17 cellular contexts compared by ENCODE assay signal in genomic region chr3:16724487-16724886, GRCh38.
DNase-seq lines count a peak whose midpoint lies in the region; ATAC-seq and TF ChIP-seq lines count a peak whose summit lies in the region.
"Had no signal": no experiment of that assay in that cellular context is flagged by ENCODE, and none has a peak within 500 bp of the region (broad histone marks: within the 10 kb centered on the region; RNA-seq: fewer than 3 reads in every experiment).

No MANE protein-coding gene starts in this region.

- H3K9me3 Mint-ChIP-seq in brain (peaks cover 3 to 16% (median 5%) of the 10 kb centered on the region in 5 experiments), neural progenitor cell (peaks cover 4% of the 10 kb centered on the region), CD14-positive monocyte (peaks cover 2 to 30% (median 13%) of the 10 kb centered on the region in 7 donors)

- no peaks in the 10 kb centered on the region for H3F3A ChIP-seq in neural progenitor cell (ENCODE audit: low read depth)

- H3K27ac Mint-ChIP-seq in brain = peak overlapping the region in 3 of 5 experiments; percentile 6 to 62 (median 41)
- no peak overlapping the region for H3K27ac Mint-ChIP-seq in neural progenitor cell
- H3K27ac Mint-ChIP-seq in CD14-positive monocyte = no peak overlapping the region
- H3K27ac Mint-ChIP-seq: B cell; CD4-positive, CD25-positive, alpha-beta regulatory T cell had no signal

- TF ChIP-seq CTCF in brain (conservative IDR thresholded peaks at IDR 0.05) (no peak), heart left ventricle (IDR thresholded peaks at IDR 0.05) (no peak), neural progenitor cell (IDR thresholded peaks at IDR 0.05) (no peak), CD14-positive monocyte (IDR thresholded peaks at IDR 0.05) (no peak)

- H3K4me1 ChIP-seq in heart left ventricle (peaks cover 0 to 14% (median 0%) of the 10 kb centered on the region in 12 donors), neural progenitor cell (peaks cover 13% of the 10 kb centered on the region)
- H3K4me1 ChIP-seq in effector memory CD4-positive, alpha-beta T cell (ENCODE audit: control insufficient read depth, insufficient read depth, low read length, poor library complexity, severe bottlenecking) = no peaks in the 10 kb centered on the region
- H3K4me1 ChIP-seq: Caco-2 had no signal

- TF ChIP-seq POLR2A in heart left ventricle (IDR thresholded peaks at IDR 0.05) = no peak

- H3K4me3 Mint-ChIP-seq in brain (no peak overlapping the region), neural progenitor cell (no peak overlapping the region), CD14-positive monocyte (no peak overlapping the region)
- H3K4me3 Mint-ChIP-seq: B cell; CD4-positive, CD25-positive, alpha-beta regulatory T cell had no signal

- peak overlapping the region; percentile 66 for H2AFZ ChIP-seq in neural progenitor cell (replicated peaks)
- H2AFZ ChIP-seq: GM23248 had no signal

- peaks cover 4% of the 10 kb centered on the region for H3K27me3 Mint-ChIP-seq in brain
- no peaks in the 10 kb centered on the region for H3K27me3 Mint-ChIP-seq in neural progenitor cell (ENCODE audit: insufficient read depth, low read depth)
- no peaks in the 10 kb centered on the region for H3K27me3 Mint-ChIP-seq in CD14-positive monocyte (ENCODE audit: low read depth in 3 of 3)

- H3K9ac ChIP-seq in neural progenitor cell = no peak overlapping the region
- H3K9ac ChIP-seq: GM23248 had no signal

- peak; percentile 77 to 86 (median 80) for ATAC-seq in heart left ventricle
- ATAC-seq: Panc1 had no signal

- DNase-seq in NCI-H2107 treated with DMSO at 0.1 percent for 48 hours (lab: John Stamatoyannopoulos, UW; ENCODE audit: unreplicated experiment) (peak; percentile 2), NCI-H2107 (lab: John Stamatoyannopoulos, UW) (no peak), heart left ventricle (no peak), neural progenitor cell (ENCODE audit: low spot score) (no peak), NCI-H146 (lab: John Stamatoyannopoulos, UW) (no peak), CD14-positive monocyte (ENCODE audit: low spot score) (no peak)
- no peak for DNase-seq in effector memory CD4-positive, alpha-beta T cell
- DNase-seq: NCI-H187, NCI-H345, NCI-H524 treated with DMSO at 0.1 percent for 48 hours had no signal

- H3K9me3 ChIP-seq in heart left ventricle (peaks cover 0 to 13% (median 8%) of the 10 kb centered on the region in 12 donors), neural progenitor cell (ENCODE audit: low read depth) (peaks cover 8% of the 10 kb centered on the region)
- H3K9me3 ChIP-seq in effector memory CD4-positive, alpha-beta T cell (ENCODE audit: control insufficient read depth, low read length) = no peaks in the 10 kb centered on the region
- H3K9me3 ChIP-seq: Caco-2 had no signal

- H3K27ac ChIP-seq in heart left ventricle (peak overlapping the region in 8 of 12 donors; percentile 2 to 57 (median 45)), neural progenitor cell (no peak overlapping the region)
- H3K27ac ChIP-seq in effector memory CD4-positive, alpha-beta T cell (ENCODE audit: insufficient read depth, low read length, poor library complexity, severe bottlenecking) = no peak overlapping the region
- H3K27ac ChIP-seq: 22Rv1, GM23248 had no signal

- H3K36me3 ChIP-seq in heart left ventricle (no peaks in the 10 kb centered on the region), neural progenitor cell (peaks cover 3% of the 10 kb centered on the region)
- H3K36me3 ChIP-seq in effector memory CD4-positive, alpha-beta T cell (ENCODE audit: control insufficient read depth, insufficient read depth, low read length) = no peaks in the 10 kb centered on the region

- 18 to 33% (median 26%) methylated on average over 3 of the region's 3 CpGs for WGBS in heart left ventricle, 4 donors

- H3K27me3 ChIP-seq in heart left ventricle (no peaks in the 10 kb centered on the region), neural progenitor cell (no peaks in the 10 kb centered on the region)
- no peaks in the 10 kb centered on the region for H3K27me3 ChIP-seq in effector memory CD4-positive, alpha-beta T cell (replicated peaks; ENCODE audit: control insufficient read depth, insufficient read depth, low read length, poor library complexity, severe bottlenecking)

- H3K36me3 Mint-ChIP-seq in brain (no peaks in the 10 kb centered on the region), neural progenitor cell (no peaks in the 10 kb centered on the region), CD14-positive monocyte (no peaks in the 10 kb centered on the region)
- H3K36me3 Mint-ChIP-seq: CD4-positive, CD25-positive, alpha-beta regulatory T cell had no signal

- no peaks in the 10 kb centered on the region for H3K79me2 ChIP-seq in neural progenitor cell (ENCODE audit: low read depth)

- H4K20me1 ChIP-seq in neural progenitor cell (ENCODE audit: low read depth) = no peaks in the 10 kb centered on the region

- no peak overlapping the region for H3K4me3 ChIP-seq in heart left ventricle
- H3K4me3 ChIP-seq in neural progenitor cell = no peak overlapping the region
- no peak overlapping the region for H3K4me3 ChIP-seq in effector memory CD4-positive, alpha-beta T cell (ENCODE audit: insufficient read depth, low read depth, low read length, poor library complexity, severe bottlenecking)
- H3K4me3 ChIP-seq: GM23248 had no signal

- no peak overlapping the region for H3K4me2 ChIP-seq in neural progenitor cell

- H3K4me1 Mint-ChIP-seq in brain (peaks cover 15% of the 10 kb centered on the region), neural progenitor cell (peaks cover 6% of the 10 kb centered on the region), CD14-positive monocyte (peaks cover 9% of the 10 kb centered on the region)
- H3K4me1 Mint-ChIP-seq: B cell; CD4-positive, CD25-positive, alpha-beta regulatory T cell had no signal

- intact Hi-C loops in heart left ventricle (cut with DNase I) (no loop called here), CD14-positive monocyte (cut with micrococcal nuclease) (no loop called here)

Comparison
In these comparisons a context has a peak if more than half of its experiments do, and no peak if none do; other contexts are left out.
1. H3K27ac Mint-ChIP-seq: peak in brain (3 of 5); none in neural progenitor cell (single experiment) and CD14-positive monocyte (0 of 7).
2. H3K27ac ChIP-seq: peak in heart left ventricle (8 of 12); none in neural progenitor cell (single experiment) and effector memory CD4-positive, alpha-beta T cell (single experiment).